ENCODE assay signal across 7 cellular contexts in genomic region chr9:65386699-65387098, GRCh38.
DNase-seq lines count a peak whose midpoint lies in the region; ATAC-seq and TF ChIP-seq lines count a peak whose summit lies in the region.
"Not testable (repeated sequence)": the region's sequence is repeated elsewhere in the genome, so short reads cannot be mapped to it uniquely, and the experiment has no call there.

No MANE protein-coding gene starts in this region.

- H3K4me1 ChIP-seq in mucosa of stomach (ENCODE audit: control insufficient read depth, insufficient read depth, low read length): not testable (repeated sequence)

- not testable (repeated sequence) for H3K36me3 Mint-ChIP-seq in activated naive CD8-positive, alpha-beta T cell treated with anti-CD3 and anti-CD28 coated beads, Interleukin-2, amount 50 U/mL, for 24 hours (ENCODE audit: low read depth)

- H3K36me3 ChIP-seq in WERI-Rb-1; mucosa of stomach (ENCODE audit: control insufficient read depth, insufficient read depth, low read length): not testable (repeated sequence)

- not testable (repeated sequence) for TF ChIP-seq CTCF in WERI-Rb-1 (IDR thresholded peaks at IDR 0.05; ENCODE audit: low read depth, low read length)

- not testable (repeated sequence) for H3K4me1 Mint-ChIP-seq in activated naive CD8-positive, alpha-beta T cell treated with anti-CD3 and anti-CD28 coated beads, Interleukin-2, amount 50 U/mL, for 24 hours

- peak; percentile 99 for ATAC-seq in GM19043 (IDR thresholded peaks at IDR 0.05; ENCODE audit: low read depth, unreplicated experiment)
- ATAC-seq in HG03558 (IDR thresholded peaks at IDR 0.05; ENCODE audit: extremely low read depth, unreplicated experiment): peak; percentile 62
- ATAC-seq in activated naive CD8-positive, alpha-beta T cell treated with anti-CD3 and anti-CD28 coated beads, Interleukin-2, amount 50 U/mL, for 24 hours: not testable (repeated sequence)

- peak; percentile 77 for DNase-seq in WERI-Rb-1
- DNase-seq in activated naive CD8-positive, alpha-beta T cell treated with anti-CD3 and anti-CD28 coated beads, Interleukin-2, amount 50 U/mL, for 24 hours: peak; percentile 77
- DNase-seq in foreskin melanocyte: peak; percentile 65
- DNase-seq in stimulated activated CD4-positive, alpha-beta T cell treated with anti-CD3 and anti-CD28 coated beads, Interleukin-2, amount 100 ng/mL, for 48 hours: peak; percentile 52 to 61

- peak overlapping the region; percentile 59 for H3K9ac ChIP-seq in mucosa of stomach (ENCODE audit: low read length)

- not testable (repeated sequence) for H3K9me3 ChIP-seq in WERI-Rb-1 (ENCODE audit: severe bottlenecking); mucosa of stomach (ENCODE audit: control insufficient read depth, low read length)

- H3K27me3 Mint-ChIP-seq in activated naive CD8-positive, alpha-beta T cell treated with anti-CD3 and anti-CD28 coated beads, Interleukin-2, amount 50 U/mL, for 24 hours: not testable (repeated sequence)

- H3K4me3 ChIP-seq in WERI-Rb-1 (ENCODE audit: low read depth, low read length) (peak overlapping the region; percentile 30), mucosa of stomach (ENCODE audit: low read length) (peak overlapping the region; percentile 36)

- not testable (repeated sequence) for H3K27me3 ChIP-seq in WERI-Rb-1 (ENCODE audit: insufficient read depth, low read depth, severe bottlenecking); mucosa of stomach (ENCODE audit: control insufficient read depth, insufficient read depth, low read length)

- not testable (repeated sequence) for H3K27ac Mint-ChIP-seq in activated naive CD8-positive, alpha-beta T cell treated with anti-CD3 and anti-CD28 coated beads, Interleukin-2, amount 50 U/mL, for 24 hours

- H3K4me3 Mint-ChIP-seq in activated naive CD8-positive, alpha-beta T cell treated with anti-CD3 and anti-CD28 coated beads, Interleukin-2, amount 50 U/mL, for 24 hours: peak overlapping the region; percentile 43

- not testable (repeated sequence) for H3K9me3 Mint-ChIP-seq in activated naive CD8-positive, alpha-beta T cell treated with anti-CD3 and anti-CD28 coated beads, Interleukin-2, amount 50 U/mL, for 24 hours

- H3K27ac ChIP-seq in WERI-Rb-1: not testable (repeated sequence)
